Comparison of ENCODE assay signal across 22 cellular contexts in the genomic region with DNA sequence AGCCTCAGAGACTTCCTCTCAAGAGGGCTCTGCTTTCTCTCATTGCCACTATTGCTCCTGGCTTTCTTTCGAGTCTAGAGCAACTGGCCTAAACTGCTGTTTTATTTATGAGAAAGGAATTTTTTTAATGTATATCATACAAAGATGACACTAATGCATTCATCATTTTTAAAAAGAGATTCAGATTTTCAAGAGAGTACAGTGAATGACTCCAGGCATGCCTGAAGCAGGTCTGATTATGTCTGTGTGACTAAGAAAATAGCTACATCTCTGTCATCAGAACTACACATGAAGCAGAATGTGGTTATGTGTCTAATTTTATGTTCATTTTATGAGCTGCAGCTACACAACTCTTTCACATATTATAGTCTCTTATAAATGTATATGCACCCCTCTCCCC. TPM values are rescaled to one million over a fixed set of nuclear protein-coding genes. Genes with fewer than 3 reads are reported as not detected.
DNase-seq lines count a peak whose midpoint lies in the region; ATAC-seq and TF ChIP-seq lines count a peak whose summit lies in the region.
"Had no signal": no experiment of that assay in that cellular context is flagged by ENCODE, and none has a peak within 500 bp of the region (broad histone marks: within the 10 kb centered on the region; RNA-seq: fewer than 3 reads in every experiment).

No MANE protein-coding gene starts in this region.

- H3K4me3 Mint-ChIP-seq in activated CD4-positive, alpha-beta T cell treated with anti-CD3 and anti-CD28 coated beads, Interleukin-2, amount 10 ng/mL, durations not matched to agents 24 days and 14 days: no peak overlapping the region
- H3K4me3 Mint-ChIP-seq: B cell, CD14-positive monocyte had no signal

- peak; percentile 31 for ATAC-seq in stimulated activated naive CD8-positive, alpha-beta T cell treated with anti-CD3 and anti-CD28 coated beads, Interleukin-15, Interleukin-2, amounts not matched to agents 100 U/mL and 50 U/mL, for 24 hours
- no peak for ATAC-seq in HG03520 (IDR thresholded peaks at IDR 0.05; ENCODE audit: unreplicated experiment)
- ATAC-seq: Panc1 had no signal

- no peaks in the 10 kb centered on the region for H3K36me3 Mint-ChIP-seq in activated CD4-positive, alpha-beta T cell treated with anti-CD3 and anti-CD28 coated beads, Interleukin-2, amount 10 ng/mL, durations not matched to agents 24 days and 14 days (ENCODE audit: low read depth)
- H3K36me3 Mint-ChIP-seq: CD14-positive monocyte had no signal

- no peak overlapping the region for H3K4me3 ChIP-seq in epithelial cell of esophagus (ENCODE audit: low read length)

- intact Hi-C loops in activated CD4-positive, alpha-beta T cell treated with anti-CD3 and anti-CD28 coated beads, Interleukin-2, amount 10 ng/mL, durations not matched to agents 24 days and 14 days (cut with micrococcal nuclease): no loop called here
- intact Hi-C loops in posterior cingulate gyrus (cut with DNase I): no loop called here

- no peak for TF ChIP-seq CTCF in epithelial cell of esophagus (IDR thresholded peaks at IDR 0.05; ENCODE audit: insufficient read depth, low read depth, low read length, missing control alignments)

- no peak overlapping the region for H3K27ac Mint-ChIP-seq in activated CD4-positive, alpha-beta T cell treated with anti-CD3 and anti-CD28 coated beads, Interleukin-2, amount 10 ng/mL, durations not matched to agents 24 days and 14 days
- H3K27ac Mint-ChIP-seq: B cell, CD14-positive monocyte had no signal

- peaks cover 4% of the 10 kb centered on the region for H3K4me1 Mint-ChIP-seq in activated CD4-positive, alpha-beta T cell treated with anti-CD3 and anti-CD28 coated beads, Interleukin-2, amount 10 ng/mL, durations not matched to agents 24 days and 14 days

- H3K9me3 Mint-ChIP-seq in activated CD4-positive, alpha-beta T cell treated with anti-CD3 and anti-CD28 coated beads, Interleukin-2, amount 10 ng/mL, durations not matched to agents 24 days and 14 days: no peaks in the 10 kb centered on the region
- H3K9me3 Mint-ChIP-seq: CD14-positive monocyte had no signal

- peak; percentile 33 for DNase-seq in activated CD4-positive, alpha-beta T cell treated with anti-CD3 and anti-CD28 coated beads, Interleukin-2, amount 10 ng/mL, durations not matched to agents 24 days and 14 days
- DNase-seq in activated CD4-positive, alpha-beta T cell treated with anti-CD3 and anti-CD28 coated beads for 48 hours: no peak
- peak; percentile 30 for DNase-seq in NCI-H2227 treated with DMSO at 0.1 percent for 48 hours (lab: John Stamatoyannopoulos, UW)
- peak; percentile 80 for DNase-seq in epithelial cell of esophagus (ENCODE audit: low read depth)
- DNase-seq in stimulated activated naive CD8-positive, alpha-beta T cell treated with anti-CD3 and anti-CD28 coated beads, Interleukin-15, Interleukin-2, amounts not matched to agents 100 U/mL and 50 U/mL, for 24 hours: no peak
- no peak for DNase-seq in posterior cingulate gyrus
- DNase-seq in NCI-H774 (lab: John Stamatoyannopoulos, UW): no peak
- DNase-seq: 8988T, EL, GF-D8, KBM-7, MM.1S, NCI-H1048, NCI-H1436, NCI-H187 treated with DMSO at 0.1 percent for 48 hours, NCI-H2107, NCI-H510A, NCI-H82 had no signal

- peaks cover 7% of the 10 kb centered on the region for H3K27me3 Mint-ChIP-seq in activated CD4-positive, alpha-beta T cell treated with anti-CD3 and anti-CD28 coated beads, Interleukin-2, amount 10 ng/mL, durations not matched to agents 24 days and 14 days

RNA-seq across cellular contexts. Expression of a gene that starts 30.4 kb away (rescaled TPM):
- not detected in 2 replicates for total RNA-seq in activated CD4-positive, alpha-beta T cell treated with anti-CD3 and anti-CD28 coated beads, Interleukin-2, amount 10 ng/mL, durations not matched to agents 24 days and 14 days

Comparison
In these comparisons a context has a peak if more than half of its experiments do, and no peak if none do; other contexts are left out.
1. DNase-seq: peak in activated CD4-positive, alpha-beta T cell treated with anti-CD3 and anti-CD28 coated beads, Interleukin-2, amount 10 ng/mL, durations not matched to agents 24 days and 14 days (single experiment), NCI-H2227 treated with DMSO at 0.1 percent for 48 hours (single experiment) and epithelial cell of esophagus (single experiment); none in activated CD4-positive, alpha-beta T cell treated with anti-CD3 and anti-CD28 coated beads for 48 hours (single experiment), stimulated activated naive CD8-positive, alpha-beta T cell treated with anti-CD3 and anti-CD28 coated beads, Interleukin-15, Interleukin-2, amounts not matched to agents 100 U/mL and 50 U/mL, for 24 hours (single experiment), posterior cingulate gyrus (0 of 10) and NCI-H774 (single experiment).